Comparison of ENCODE assay signal across 9 cellular contexts in the genomic region with DNA sequence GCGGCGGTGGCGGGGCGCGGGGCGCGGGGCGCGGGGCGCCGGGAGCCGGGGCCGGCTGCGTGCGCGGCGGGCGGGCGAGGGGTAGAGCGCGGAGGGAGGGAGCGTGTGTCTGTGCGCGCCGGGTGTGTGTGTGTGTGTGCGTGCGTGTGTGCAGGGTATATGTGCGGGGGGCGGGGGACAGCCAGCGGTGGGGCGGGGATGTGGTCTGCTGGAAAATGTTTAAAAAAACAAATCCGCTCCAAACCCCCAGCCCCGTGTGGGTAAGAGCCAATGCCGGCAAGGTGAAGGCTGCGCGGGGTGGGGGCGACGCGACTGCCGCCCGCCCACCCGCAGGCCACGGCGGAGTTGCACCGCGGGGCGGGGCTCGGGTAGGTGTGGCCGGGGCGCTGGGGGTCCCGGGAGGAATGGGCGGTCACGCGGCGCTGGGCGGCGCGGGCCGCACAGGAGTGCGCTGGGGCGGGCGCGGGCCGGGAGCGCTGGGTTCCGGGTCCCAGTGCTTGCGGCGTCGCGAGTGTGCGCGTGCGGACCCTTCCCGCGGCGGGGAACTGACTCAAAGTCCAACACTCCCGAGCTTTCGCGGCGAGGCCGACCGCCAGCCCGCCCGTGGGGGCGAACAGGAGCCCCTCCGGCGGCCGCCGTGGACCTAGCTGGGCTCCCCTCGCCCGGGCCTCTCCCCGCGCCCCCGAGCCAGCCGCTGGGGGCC. TPM values are rescaled to one million over a fixed set of nuclear protein-coding genes. Genes with fewer than 3 reads are reported as not detected.
DNase-seq lines count a peak whose midpoint lies in the region; ATAC-seq, FAIRE-seq and TF ChIP-seq lines count a peak whose summit lies in the region.
"Had no signal": no experiment of that assay in that cellular context is flagged by ENCODE, and none has a peak within 500 bp of the region (broad histone marks: within the 10 kb centered on the region; RNA-seq: fewer than 3 reads in every experiment).

CYGB (minus strand) TSS at position 132 of the 703 bp plus-strand sequence. CDS start 167 bp downstream, outside the sequence.

- H3K27me3 ChIP-seq in bronchial epithelial cell (ENCODE audit: control insufficient read depth, insufficient read depth, low read length): no peaks in the 10 kb centered on the region
- peaks cover 10 to 49% of the 10 kb centered on the region in 2 donors for H3K27me3 ChIP-seq in left lung

- DNase-seq in bronchial epithelial cell (ENCODE audit: low read depth): no peak
- DNase-seq in left lung: peak in 1 of 2 donors; percentile 80
- no peak for DNase-seq in COLO668 (lab: John Stamatoyannopoulos, UW; ENCODE audit: unreplicated experiment)
- DNase-seq in dedifferentiated amniotic fluid mesenchymal stem cell (ENCODE audit: extremely low spot score): no peak
- DNase-seq: NCI-H446 treated with DMSO at 0.1 percent for 48 hours had no signal

- H3K9me3 ChIP-seq in left lung: no peaks in the 10 kb centered on the region

- ATAC-seq in left lung (peak; percentile 3), HG02840 (IDR thresholded peaks at IDR 0.05; ENCODE audit: low FRiP score, unreplicated experiment) (no peak), HG02642 (IDR thresholded peaks at IDR 0.05; ENCODE audit: poor library complexity, unreplicated experiment) (no peak)
- ATAC-seq in stimulated activated memory B cell treated with anti-CD40 and anti-IgM and Interleukin-4, amounts not matched to agents 10 μg/mL and 1 μg/mL and 100 μg/mL, for 72 hours: peak; percentile 46

- H3K36me3 Mint-ChIP-seq in stimulated activated memory B cell treated with anti-CD40 and anti-IgM and Interleukin-4, amounts not matched to agents 10 μg/mL and 1 μg/mL and 100 μg/mL, for 72 hours: no peaks in the 10 kb centered on the region

- intact Hi-C loops in left lung (cut with DNase I): no loop called here

- TF ChIP-seq EP300 in Ishikawa (IDR thresholded peaks at IDR 0.05; ENCODE audit: borderline replicate concordance): no peak

- H3K27me3 Mint-ChIP-seq in stimulated activated memory B cell treated with anti-CD40 and anti-IgM and Interleukin-4, amounts not matched to agents 10 μg/mL and 1 μg/mL and 100 μg/mL, for 72 hours: peaks cover 43% of the 10 kb centered on the region

- no peaks in the 10 kb centered on the region for H3K9me3 Mint-ChIP-seq in stimulated activated memory B cell treated with anti-CD40 and anti-IgM and Interleukin-4, amounts not matched to agents 10 μg/mL and 1 μg/mL and 100 μg/mL, for 72 hours

- H3K4me3 ChIP-seq in bronchial epithelial cell (ENCODE audit: low read depth, low read length) (peak within 1 kb of the TSS; percentile 30), left lung (peak within 1 kb of the TSS; percentile 21 to 33)

- H3K27ac ChIP-seq in left lung: peak within 1 kb of the TSS in 1 of 2 donors; percentile 33

- H3K4me1 ChIP-seq in left lung: peaks cover 11 to 40% of the 10 kb centered on the region in 2 donors

- no peak for FAIRE-seq in bronchial epithelial cell (lab: Jason Lieb, UNC)

- H3K4me3 Mint-ChIP-seq in stimulated activated memory B cell treated with anti-CD40 and anti-IgM and Interleukin-4, amounts not matched to agents 10 μg/mL and 1 μg/mL and 100 μg/mL, for 72 hours: peak within 1 kb of the TSS; percentile 63

- H3K4me1 Mint-ChIP-seq in stimulated activated memory B cell treated with anti-CD40 and anti-IgM and Interleukin-4, amounts not matched to agents 10 μg/mL and 1 μg/mL and 100 μg/mL, for 72 hours: peaks cover 34% of the 10 kb centered on the region

- no peak within 1 kb of the TSS for H3K27ac Mint-ChIP-seq in stimulated activated memory B cell treated with anti-CD40 and anti-IgM and Interleukin-4, amounts not matched to agents 10 μg/mL and 1 μg/mL and 100 μg/mL, for 72 hours

- TF ChIP-seq RAD21 in Ishikawa (IDR thresholded peaks at IDR 0.05; ENCODE audit: low read depth): no peak

- H3K36me3 ChIP-seq in bronchial epithelial cell (ENCODE audit: control insufficient read depth, insufficient read depth, low read length) (no peaks in the 10 kb centered on the region), left lung (no peaks in the 10 kb centered on the region)

- no peak for TF ChIP-seq CTCF in bronchial epithelial cell (IDR thresholded peaks at IDR 0.05; ENCODE audit: insufficient read depth, low read length, severe bottlenecking)
- no peak for TF ChIP-seq CTCF in left lung (IDR thresholded peaks at IDR 0.05)

TF ChIP-seq in Ishikawa, 13 proteins besides CTCF, POLR2A, EP300 and RAD21:
- no peak for TF ChIP-seq NFIC (IDR thresholded peaks at IDR 0.05)
- TF ChIP-seq USF1 (IDR thresholded peaks at IDR 0.05): peak; percentile 4; the same call in 1 of the 2 replicates
- TF ChIP-seq, protein P1, sequence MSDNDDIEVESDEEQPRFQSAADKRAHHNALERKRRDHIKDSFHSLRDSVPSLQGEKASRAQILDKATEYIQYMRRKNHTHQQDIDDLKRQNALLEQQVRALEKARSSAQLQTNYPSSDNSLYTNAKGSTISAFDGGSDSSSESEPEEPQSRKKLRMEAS (IDR thresholded peaks at IDR 0.05): no peak; the same call in 1 of the 2 replicates
- TF ChIP-seq, protein P2, sequence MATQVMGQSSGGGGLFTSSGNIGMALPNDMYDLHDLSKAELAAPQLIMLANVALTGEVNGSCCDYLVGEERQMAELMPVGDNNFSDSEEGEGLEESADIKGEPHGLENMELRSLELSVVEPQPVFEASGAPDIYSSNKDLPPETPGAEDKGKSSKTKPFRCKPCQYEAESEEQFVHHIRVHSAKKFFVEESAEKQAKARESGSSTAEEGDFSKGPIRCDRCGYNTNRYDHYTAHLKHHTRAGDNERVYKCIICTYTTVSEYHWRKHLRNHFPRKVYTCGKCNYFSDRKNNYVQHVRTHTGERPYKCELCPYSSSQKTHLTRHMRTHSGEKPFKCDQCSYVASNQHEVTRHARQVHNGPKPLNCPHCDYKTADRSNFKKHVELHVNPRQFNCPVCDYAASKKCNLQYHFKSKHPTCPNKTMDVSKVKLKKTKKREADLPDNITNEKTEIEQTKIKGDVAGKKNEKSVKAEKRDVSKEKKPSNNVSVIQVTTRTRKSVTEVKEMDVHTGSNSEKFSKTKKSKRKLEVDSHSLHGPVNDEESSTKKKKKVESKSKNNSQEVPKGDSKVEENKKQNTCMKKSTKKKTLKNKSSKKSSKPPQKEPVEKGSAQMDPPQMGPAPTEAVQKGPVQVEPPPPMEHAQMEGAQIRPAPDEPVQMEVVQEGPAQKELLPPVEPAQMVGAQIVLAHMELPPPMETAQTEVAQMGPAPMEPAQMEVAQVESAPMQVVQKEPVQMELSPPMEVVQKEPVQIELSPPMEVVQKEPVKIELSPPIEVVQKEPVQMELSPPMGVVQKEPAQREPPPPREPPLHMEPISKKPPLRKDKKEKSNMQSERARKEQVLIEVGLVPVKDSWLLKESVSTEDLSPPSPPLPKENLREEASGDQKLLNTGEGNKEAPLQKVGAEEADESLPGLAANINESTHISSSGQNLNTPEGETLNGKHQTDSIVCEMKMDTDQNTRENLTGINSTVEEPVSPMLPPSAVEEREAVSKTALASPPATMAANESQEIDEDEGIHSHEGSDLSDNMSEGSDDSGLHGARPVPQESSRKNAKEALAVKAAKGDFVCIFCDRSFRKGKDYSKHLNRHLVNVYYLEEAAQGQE (IDR thresholded peaks at IDR 0.05; ENCODE audit: low read depth): no peak
- TF ChIP-seq CEBPB (IDR thresholded peaks at IDR 0.05): no peak
- TF ChIP-seq ZBTB7A (IDR thresholded peaks at IDR 0.05; ENCODE audit: low read depth): peak; percentile 76; the same call in 1 of the 2 replicates
- no peak for TF ChIP-seq TEAD4 (IDR thresholded peaks at IDR 0.05)
- no peak for TF ChIP-seq TAF1 (IDR thresholded peaks at IDR 0.05; ENCODE audit: low read depth)
- TF ChIP-seq YY1 (IDR thresholded peaks at IDR 0.05; ENCODE audit: low read depth): no peak
- no peak for TF ChIP-seq CREB1 (IDR thresholded peaks at IDR 0.05; ENCODE audit: low read depth)
- no peak for TF ChIP-seq TCF12 (IDR thresholded peaks at IDR 0.05; ENCODE audit: low read depth)
- no peak for TF ChIP-seq EGR1 (IDR thresholded peaks at IDR 0.05)
- TF ChIP-seq FOXM1 (IDR thresholded peaks at IDR 0.05; ENCODE audit: borderline replicate concordance, low read depth): no peak

RNA-seq across cellular contexts. Expression of gene CYGB, which starts in this region (rescaled TPM):
- total RNA-seq in bronchial epithelial cell: 2.1 and 2.3 TPM in 2 replicates
- 10 to 100 TPM; 10.2 to 13.7 TPM for total RNA-seq in left lung

Comparison
In these comparisons a context has a peak if more than half of its experiments do, and no peak if none do; other contexts are left out.
1. ATAC-seq: peak in left lung (single experiment) and stimulated activated memory B cell treated with anti-CD40 and anti-IgM and Interleukin-4, amounts not matched to agents 10 μg/mL and 1 μg/mL and 100 μg/mL, for 72 hours (single experiment); none in HG02840 (single experiment) and HG02642 (single experiment).